1 cellular context compared by ENCODE assay signal in the genomic region with DNA sequence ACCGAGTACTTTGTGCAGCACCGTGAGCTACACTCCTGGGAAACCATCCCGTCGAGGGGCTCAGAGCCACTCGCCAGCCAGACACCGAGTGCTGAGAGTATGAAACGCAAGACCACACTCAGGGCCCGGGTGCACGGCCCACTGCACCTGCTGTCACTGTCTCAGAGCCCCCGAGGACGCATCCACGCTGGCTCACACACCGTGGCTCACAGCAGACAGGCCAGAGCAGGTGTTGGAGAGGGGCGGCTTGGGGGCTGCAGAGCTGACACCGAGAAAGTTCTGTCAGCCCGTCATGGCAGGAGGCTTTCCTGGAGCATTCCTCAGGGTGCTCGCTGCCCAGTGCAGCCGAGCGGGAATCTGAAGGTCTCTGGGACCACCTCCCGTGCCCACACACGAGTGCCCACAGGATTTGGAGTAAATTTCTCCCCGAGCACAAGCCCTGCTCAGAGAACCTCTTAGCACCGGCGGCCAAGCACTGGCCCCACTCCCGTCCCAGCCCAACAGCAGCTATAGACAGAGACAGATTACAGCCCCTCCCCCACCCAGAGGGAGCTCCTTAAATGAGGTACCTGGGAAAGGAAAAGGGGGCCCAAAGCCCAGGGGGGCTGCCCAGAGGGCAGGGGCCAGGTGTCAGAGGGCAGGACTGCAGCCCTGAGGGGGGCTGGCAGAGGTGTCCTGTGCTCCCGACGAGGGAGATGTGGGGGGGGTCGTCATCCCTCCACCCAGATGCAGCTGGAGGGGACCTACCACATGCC.
A peak's percentile ranks its signal among the peaks of the same experiment; 100 is the strongest.
TF ChIP-seq lines count a peak whose summit lies in the region.

No MANE protein-coding gene starts in this region.

TF ChIP-seq in HepG2, 621 proteins besides CTCF, POLR2A, EP300 and RAD21:
- TF ChIP-seq, protein P1, sequence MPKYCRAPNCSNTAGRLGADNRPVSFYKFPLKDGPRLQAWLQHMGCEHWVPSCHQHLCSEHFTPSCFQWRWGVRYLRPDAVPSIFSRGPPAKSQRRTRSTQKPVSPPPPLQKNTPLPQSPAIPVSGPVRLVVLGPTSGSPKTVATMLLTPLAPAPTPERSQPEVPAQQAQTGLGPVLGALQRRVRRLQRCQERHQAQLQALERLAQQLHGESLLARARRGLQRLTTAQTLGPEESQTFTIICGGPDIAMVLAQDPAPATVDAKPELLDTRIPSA (CRISPR knock-in tag; IDR thresholded peaks at IDR 0.05; ENCODE audit: borderline replicate concordance): no peak
- TF ChIP-seq, protein P2, sequence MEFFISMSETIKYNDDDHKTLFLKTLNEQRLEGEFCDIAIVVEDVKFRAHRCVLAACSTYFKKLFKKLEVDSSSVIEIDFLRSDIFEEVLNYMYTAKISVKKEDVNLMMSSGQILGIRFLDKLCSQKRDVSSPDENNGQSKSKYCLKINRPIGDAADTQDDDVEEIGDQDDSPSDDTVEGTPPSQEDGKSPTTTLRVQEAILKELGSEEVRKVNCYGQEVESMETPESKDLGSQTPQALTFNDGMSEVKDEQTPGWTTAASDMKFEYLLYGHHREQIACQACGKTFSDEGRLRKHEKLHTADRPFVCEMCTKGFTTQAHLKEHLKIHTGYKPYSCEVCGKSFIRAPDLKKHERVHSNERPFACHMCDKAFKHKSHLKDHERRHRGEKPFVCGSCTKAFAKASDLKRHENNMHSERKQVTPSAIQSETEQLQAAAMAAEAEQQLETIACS (CRISPR knock-in tag; IDR thresholded peaks at IDR 0.05): no peak
- TF ChIP-seq AGO2 (optimal IDR thresholded peaks at IDR 0.05; ENCODE audit: low read depth, low read length): peak; percentile 49
TF ChIP-seq in HepG2: peak in this region for 1.
